12 cellular contexts compared by ENCODE assay signal in genomic region chr2:191385416-191386160, GRCh38.
DNase-seq lines count a peak whose midpoint lies in the region; ATAC-seq, FAIRE-seq and TF ChIP-seq lines count a peak whose summit lies in the region.
"Had no signal": no experiment of that assay in that cellular context is flagged by ENCODE, and none has a peak within 500 bp of the region (broad histone marks: within the 10 kb centered on the region; RNA-seq: fewer than 3 reads in every experiment).

No MANE protein-coding gene starts in this region.

- peak; percentile 63 for ATAC-seq in GM19324 (IDR thresholded peaks at IDR 0.05; ENCODE audit: low FRiP score, unreplicated experiment)
- no peak for ATAC-seq in IMR-90 (ENCODE audit: low read depth)

- H4K91ac ChIP-seq in IMR-90 (ENCODE audit: insufficient read depth, low read depth, low read length) = peak overlapping the region; percentile 95

- H2BK5ac ChIP-seq in IMR-90 (ENCODE audit: low read depth, low read length, poor library complexity, severe bottlenecking) = peak overlapping the region; percentile 92

- H3K9me1 ChIP-seq in IMR-90 (ENCODE audit: insufficient read depth, low read length) = peaks cover 21% of the 10 kb centered on the region

- peak overlapping the region; percentile 82 for H3K14ac ChIP-seq in IMR-90 (replicated peaks; ENCODE audit: low read depth, low read length)

- dilution Hi-C loops in IMR-90 (cut with HindIII; ENCODE audit: low sequenced_read_pairs, unreplicated experiment) = no loop called here

- peak overlapping the region; percentile 74; the same call in 1 of the 2 replicates for H3K56ac ChIP-seq in IMR-90 (ENCODE audit: extremely low read depth, insufficient read depth, low read length)

- H4K5ac ChIP-seq in IMR-90 (ENCODE audit: low read depth, low read length) = peak overlapping the region; percentile 62

- H2AFZ ChIP-seq in IMR-90 (replicated peaks; ENCODE audit: low read length, poor library complexity) = peak overlapping the region; percentile 12

- H3K36me3 ChIP-seq in IMR-90 (ENCODE audit: control insufficient read depth, insufficient read depth, low read length) = peaks cover 35% of the 10 kb centered on the region
- H3K36me3 ChIP-seq in kidney (ENCODE audit: control insufficient read depth in 1 of 2, insufficient read depth in 2 of 2, low read length in 2 of 2) = peaks cover 4 to 8% of the 10 kb centered on the region in 2 donors
- H3K36me3 ChIP-seq: neutrophil had no signal

- TF ChIP-seq POLR2A in IMR-90 (IDR thresholded peaks at IDR 0.05; ENCODE audit: low read depth, low read length) = no peak

- DNase-seq in EH (ENCODE audit: low read depth) (peak; percentile 48), IMR-90 (peak; percentile 44), epithelial cell of prostate (ENCODE audit: low read depth, low spot score) (no peak), NCI-H1930 (lab: John Stamatoyannopoulos, UW) (no peak), kidney (no peak), retina (no peak), NCI-H2171 (lab: John Stamatoyannopoulos, UW) (no peak)
- DNase-seq: immature natural killer cell, Karpas-422, NCI-H774 had no signal

- CTCF ChIA-PET in IMR-90 (lab: Yijun Ruan, JAX) = interaction anchor here (0.7 to 1.0 kb wide), 2 partner anchors 15 to 116 kb away, joined by 4 to 7 read pairs; no protein-coding TSS in a partner anchor

- peak overlapping the region; percentile 96 for H2BK15ac ChIP-seq in IMR-90 (ENCODE audit: low read depth, low read length)

- in situ Hi-C loops in IMR-90 (cut with MboI; ENCODE audit: low sequenced_read_pairs) = no loop called here

- no peak overlapping the region for H3K9ac ChIP-seq in IMR-90 (ENCODE audit: low read depth, low read length)
- no peak overlapping the region for H3K9ac ChIP-seq in kidney (ENCODE audit: low read length in 2 of 2)

- peak overlapping the region; percentile 87 for H3K23ac ChIP-seq in IMR-90 (ENCODE audit: low read depth, low read length)

- no peak overlapping the region for H2AK9ac ChIP-seq in IMR-90 (replicated peaks; ENCODE audit: low read depth, low read length, poor library complexity)

- intact Hi-C loops in IMR-90 (cut with micrococcal nuclease) (no loop called here), kidney (cut with DNase I) (no loop called here)

- H3K4me2 ChIP-seq in IMR-90 (ENCODE audit: low read depth, low read length) = no peak overlapping the region

- no peak for TF ChIP-seq RAD21 in IMR-90 (IDR thresholded peaks at IDR 0.05; ENCODE audit: low read length)

- H3K27ac ChIP-seq in IMR-90 (ENCODE audit: insufficient read depth, low read length) (peak overlapping the region; percentile 88), epithelial cell of prostate (peak overlapping the region; percentile 57), kidney (ENCODE audit: low read depth in 2 of 2, low read length in 2 of 2) (no peak overlapping the region)
- H3K27ac ChIP-seq: neutrophil had no signal

- POLR2A ChIA-PET in IMR-90 (lab: Charles Lee; ENCODE audit: unreplicated experiment) = no interaction called here

- FAIRE-seq in kidney (lab: Jason Lieb, UNC) = no peak

- no peaks in the 10 kb centered on the region for H3K9me3 ChIP-seq in IMR-90 (ENCODE audit: control insufficient read depth, insufficient read depth, low read length)
- no peaks in the 10 kb centered on the region for H3K9me3 ChIP-seq in kidney (ENCODE audit: control insufficient read depth in 1 of 2, low read length in 2 of 2)
- H3K9me3 ChIP-seq: neutrophil had no signal

- H4K20me1 ChIP-seq in IMR-90 (ENCODE audit: insufficient read depth, low read length) = no peaks in the 10 kb centered on the region

- peak overlapping the region; percentile 3 to 53 for H4K8ac ChIP-seq in IMR-90 (ENCODE audit: low read depth in 2 of 2, low read length in 2 of 2)

- peak overlapping the region; percentile 87 for H3K18ac ChIP-seq in IMR-90 (ENCODE audit: low read depth, low read length)

- H3K4me3 ChIP-seq in IMR-90 (ENCODE audit: insufficient read depth, low read depth, low read length) (no peak overlapping the region), kidney (ENCODE audit: low read length in 2 of 2) (no peak overlapping the region)

- no CpG with 5 or more reads among the region's 6 CpGs for WGBS in IMR-90 (ENCODE audit: extremely low coverage in 2 of 2, insufficient read length in 1 of 2), 2 experiments

- peak overlapping the region; percentile 97 for H2AK5ac ChIP-seq in IMR-90 (ENCODE audit: low read depth, low read length)

- no peak for TF ChIP-seq CTCF in IMR-90 (conservative IDR thresholded peaks at IDR 0.05; ENCODE audit: low read depth, low read length)
- TF ChIP-seq CTCF in kidney (IDR thresholded peaks at IDR 0.05; ENCODE audit: borderline replicate concordance, extremely low read depth, insufficient read depth) = no peak

- H2BK20ac ChIP-seq in IMR-90 (ENCODE audit: low read depth, low read length) = peak overlapping the region; percentile 93

- peaks cover 12 to 37% of the 10 kb centered on the region in 2 experiments for H3K79me1 ChIP-seq in IMR-90 (ENCODE audit: low read depth in 1 of 2, low read length in 2 of 2)

- H3K27me3 ChIP-seq in IMR-90 (ENCODE audit: control insufficient read depth, insufficient read depth, low read length) = no peaks in the 10 kb centered on the region
- H3K27me3 ChIP-seq: neutrophil had no signal

- peak overlapping the region; percentile 80 for H2BK120ac ChIP-seq in IMR-90 (ENCODE audit: low read depth, low read length)

- peak overlapping the region; percentile 89 for H3K4ac ChIP-seq in IMR-90 (ENCODE audit: low read depth, low read length)

- no TSS peak for BruUV-seq in IMR-90 (replicated peaks; lab: Mats Ljungman, UMichigan)

- H3K4me1 ChIP-seq in IMR-90 (ENCODE audit: control insufficient read depth, insufficient read depth, low read length) (peaks cover 25% of the 10 kb centered on the region), kidney (ENCODE audit: control insufficient read depth in 1 of 2, insufficient read depth in 1 of 2, low read depth in 1 of 2, low read length in 2 of 2) (no peaks in the 10 kb centered on the region)

TF ChIP-seq in IMR-90, 13 proteins besides CTCF, POLR2A, EP300 and RAD21:
- TF ChIP-seq USF2 (IDR thresholded peaks at IDR 0.05; ENCODE audit: low read depth, low read length) (no peak), RFX5 (IDR thresholded peaks at IDR 0.05; ENCODE audit: low read depth, low read length) (no peak), MXI1 (IDR thresholded peaks at IDR 0.05; ENCODE audit: borderline replicate concordance, low read depth, low read length) (no peak), BHLHE40 (IDR thresholded peaks at IDR 0.05; ENCODE audit: low read depth, low read length) (no peak), FOS (IDR thresholded peaks at IDR 0.05; ENCODE audit: low read depth, low read length) (no peak), NFE2L2 (IDR thresholded peaks at IDR 0.05; ENCODE audit: low read depth, low read length) (no peak), CHD1 (IDR thresholded peaks at IDR 0.05; ENCODE audit: low read depth, low read length) (no peak), MAFK (IDR thresholded peaks at IDR 0.05; ENCODE audit: low read depth, low read length) (no peak), RCOR1 (IDR thresholded peaks at IDR 0.05; ENCODE audit: insufficient replicate concordance, low read length) (no peak), SMC3 (IDR thresholded peaks at IDR 0.05; ENCODE audit: low read depth, low read length) (no peak), ELK1 (IDR thresholded peaks at IDR 0.05; ENCODE audit: borderline replicate concordance, low read depth, low read length) (no peak), MAZ (IDR thresholded peaks at IDR 0.05; ENCODE audit: borderline replicate concordance, low read depth, low read length) (no peak), CEBPB (IDR thresholded peaks at IDR 0.05; ENCODE audit: low read depth, low read length) (no peak)
TF ChIP-seq in IMR-90: peak in this region for 0.

Comparison
In these comparisons a context has a peak if more than half of its experiments do, and no peak if none do; other contexts are left out.
1. DNase-seq: peak in EH (single experiment) and IMR-90 (single experiment); none in epithelial cell of prostate (single experiment), NCI-H1930 (0 of 2), kidney (single experiment), retina (single experiment) and NCI-H2171 (single experiment).
2. H3K27ac ChIP-seq: peak in IMR-90 (single experiment) and epithelial cell of prostate (single experiment); none in kidney (0 of 2).